4 cellular contexts compared by ENCODE assay signal in genomic region chr1:64257233-64257632, GRCh38. TPM values are rescaled to one million over a fixed set of nuclear protein-coding genes. Genes with fewer than 3 reads are reported as not detected.
"Had no signal": no experiment of that assay in that cellular context is flagged by ENCODE, and none has a peak within 500 bp of the region (broad histone marks: within the 10 kb centered on the region; RNA-seq: fewer than 3 reads in every experiment).

No MANE protein-coding gene starts in this region.

RNA-seq across cellular contexts. Expression of gene UBE2U, which starts 53.8 kb away (rescaled TPM):
- total RNA-seq: LHCN-M2, M059J, MCF 10A, NCI-H460 had no signal
